In the genomic region with DNA sequence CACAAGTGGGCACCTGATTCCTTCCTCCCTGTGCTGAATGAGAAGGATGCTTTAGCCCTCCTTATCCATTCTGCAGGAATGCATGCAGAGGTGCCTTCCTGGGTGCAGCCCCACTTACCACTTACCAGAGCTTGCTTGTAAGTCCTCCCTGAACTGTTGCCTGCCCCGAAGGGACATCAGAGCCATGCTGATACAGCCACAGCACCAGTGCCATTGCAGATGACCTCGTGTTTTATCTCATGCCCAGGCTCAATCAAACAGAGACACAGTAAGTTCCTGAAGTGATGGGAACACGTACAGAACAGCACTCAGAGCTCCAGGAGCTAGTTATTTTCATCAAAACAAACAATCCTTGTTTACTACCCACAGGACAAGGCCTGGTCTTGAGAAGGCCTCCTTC, we compare ENCODE assay signal across 26 cellular contexts.
"Had no signal": no experiment of that assay in that cellular context is flagged by ENCODE, and none has a peak within 500 bp of the region (broad histone marks: within the 10 kb centered on the region; RNA-seq: fewer than 3 reads in every experiment).

No MANE protein-coding gene starts in this region.

- DNase-seq: activated CD4-positive, alpha-beta memory T cell treated with anti-CD3 and anti-CD28 coated beads for 36 hours; activated CD4-positive, alpha-beta T cell treated with anti-CD3 and anti-CD28 coated beads, Interleukin-2, amount 10 ng/mL, durations not matched to agents 7 days and 5 days; activated CD4-positive, CD25-positive, alpha-beta regulatory T cell; activated CD8-positive, alpha-beta memory T cell treated with anti-CD3 and anti-CD28 coated beads for 24 hours; activated gamma-delta T cell treated with Interleukin-2 at 50 U/mL for 16 hours; activated naive CD4-positive, alpha-beta T cell treated with anti-CD3 and anti-CD28 coated beads, Interleukin-2, amount 50 U/mL, for 16 hours; activated naive CD8-positive, alpha-beta T cell treated with anti-CD3 and anti-CD28 coated beads, Interleukin-2, amount 10 ng/mL, durations not matched to agents 7 days and 5 days; activated T-cell treated with anti-CD3 and anti-CD28 coated beads, Interleukin-2, amount 50 U/mL, for 4 hours; adrenal gland; anterior cingulate cortex; central memory CD4-positive, alpha-beta T cell; Karpas-422; MM.1S; NCI-H1105; NCI-H1436; NCI-H1694 treated with DMSO at 0.1 percent for 48 hours; NCI-H2029 treated with DMSO at 0.1 percent for 48 hours; NCI-H345; NCI-H510A; NCI-H69; NK-92 treated with Interleukin-12 subunit alpha and Interleukin-12 subunit beta, amount 100 ng/mL, for 24 hours; SHP77; T-helper 17 cell; T-helper 9 cell had no signal

- H3K9me3 ChIP-seq: adrenal gland, breast epithelium, SJSA1 had no signal

- H3K36me3 ChIP-seq: adrenal gland, breast epithelium, SJSA1 had no signal

- H3K27ac Mint-ChIP-seq: activated CD4-positive, alpha-beta memory T cell treated with anti-CD3 and anti-CD28 coated beads for 36 hours; activated CD4-positive, alpha-beta T cell treated with anti-CD3 and anti-CD28 coated beads, Interleukin-2, amount 10 ng/mL, durations not matched to agents 7 days and 5 days; activated naive CD8-positive, alpha-beta T cell treated with anti-CD3 and anti-CD28 coated beads, Interleukin-2, amount 10 ng/mL, durations not matched to agents 7 days and 5 days; T-helper 17 cell had no signal

- H3K27me3 ChIP-seq: adrenal gland, breast epithelium had no signal

- H3K4me1 Mint-ChIP-seq: activated CD4-positive, alpha-beta T cell treated with anti-CD3 and anti-CD28 coated beads, Interleukin-2, amount 10 ng/mL, durations not matched to agents 7 days and 5 days; activated naive CD8-positive, alpha-beta T cell treated with anti-CD3 and anti-CD28 coated beads, Interleukin-2, amount 10 ng/mL, durations not matched to agents 7 days and 5 days had no signal

- H3K9me3 Mint-ChIP-seq: activated CD4-positive, alpha-beta memory T cell treated with anti-CD3 and anti-CD28 coated beads for 36 hours; activated CD4-positive, alpha-beta T cell treated with anti-CD3 and anti-CD28 coated beads, Interleukin-2, amount 10 ng/mL, durations not matched to agents 7 days and 5 days; activated naive CD8-positive, alpha-beta T cell treated with anti-CD3 and anti-CD28 coated beads, Interleukin-2, amount 10 ng/mL, durations not matched to agents 7 days and 5 days; activated T-cell treated with anti-CD3 and anti-CD28 coated beads, Interleukin-2, amount 50 U/mL, for 4 hours had no signal

- H3K4me3 Mint-ChIP-seq: activated CD4-positive, alpha-beta memory T cell treated with anti-CD3 and anti-CD28 coated beads for 36 hours; activated CD4-positive, alpha-beta T cell treated with anti-CD3 and anti-CD28 coated beads, Interleukin-2, amount 10 ng/mL, durations not matched to agents 7 days and 5 days; activated naive CD8-positive, alpha-beta T cell treated with anti-CD3 and anti-CD28 coated beads, Interleukin-2, amount 10 ng/mL, durations not matched to agents 7 days and 5 days; activated T-cell treated with anti-CD3 and anti-CD28 coated beads, Interleukin-2, amount 50 U/mL, for 4 hours; T-helper 17 cell had no signal

- H3K27ac ChIP-seq: adrenal gland, breast epithelium, SJSA1 had no signal

- H3K27me3 Mint-ChIP-seq: activated CD4-positive, alpha-beta memory T cell treated with anti-CD3 and anti-CD28 coated beads for 36 hours; activated CD4-positive, alpha-beta T cell treated with anti-CD3 and anti-CD28 coated beads, Interleukin-2, amount 10 ng/mL, durations not matched to agents 7 days and 5 days; activated naive CD8-positive, alpha-beta T cell treated with anti-CD3 and anti-CD28 coated beads, Interleukin-2, amount 10 ng/mL, durations not matched to agents 7 days and 5 days had no signal

- H3K4me3 ChIP-seq: adrenal gland, breast epithelium, SJSA1 had no signal

- ATAC-seq: activated T-cell treated with anti-CD3 and anti-CD28 coated beads, Interleukin-2, amount 50 U/mL, for 4 hours; T-helper 17 cell had no signal

- H3K4me1 ChIP-seq: adrenal gland, breast epithelium, SJSA1 had no signal

- H3K36me3 Mint-ChIP-seq: activated CD4-positive, alpha-beta memory T cell treated with anti-CD3 and anti-CD28 coated beads for 36 hours; activated naive CD8-positive, alpha-beta T cell treated with anti-CD3 and anti-CD28 coated beads, Interleukin-2, amount 10 ng/mL, durations not matched to agents 7 days and 5 days had no signal
